16 cellular contexts compared by ENCODE assay signal in the genomic region with DNA sequence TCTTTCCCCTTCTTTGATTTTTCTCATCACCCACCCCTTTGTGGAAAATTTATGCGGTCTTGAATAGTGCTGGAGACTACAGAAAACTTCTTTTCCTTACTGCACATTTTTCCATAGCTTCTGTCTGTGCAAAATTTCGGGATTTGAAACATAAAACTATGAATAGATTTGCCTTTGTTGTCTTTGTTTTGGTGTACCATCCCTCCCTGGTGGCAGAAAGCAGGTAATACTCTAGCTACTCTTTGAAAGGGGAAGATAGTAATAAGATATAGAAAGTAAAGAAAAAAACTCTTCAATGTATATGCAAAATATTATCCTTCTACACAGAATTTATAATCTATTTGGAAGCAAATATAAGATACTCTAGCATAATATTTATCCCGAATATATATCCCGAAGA.
DNase-seq lines count a peak whose midpoint lies in the region; ATAC-seq and TF ChIP-seq lines count a peak whose summit lies in the region.
"Had no signal": no experiment of that assay in that cellular context is flagged by ENCODE, and none has a peak within 500 bp of the region (broad histone marks: within the 10 kb centered on the region; RNA-seq: fewer than 3 reads in every experiment).

No MANE protein-coding gene starts in this region.

- DNase-seq in fibroblast of pulmonary artery (ENCODE audit: low read depth) (peak; percentile 55), omental fat pad (ENCODE audit: low spot score) (no peak), activated gamma-delta T cell treated with Interleukin-2 at 50 U/mL for 16 hours (no peak)
- DNase-seq in stimulated activated naive CD4-positive, alpha-beta T cell (lab: John Stamatoyannopoulos, UW), result no peak
- DNase-seq: activated CD4-positive, CD25-positive, alpha-beta regulatory T cell; activated naive CD8-positive, alpha-beta T cell treated with anti-CD3 and anti-CD28 coated beads, Interleukin-2, amount 50 U/mL, for 24 hours; activated T-cell treated with anti-CD3 and anti-CD28 coated beads for 4 hours; NCI-H2081 treated with DMSO at 0.1 percent for 48 hours; psoas muscle; stimulated activated CD4-positive, alpha-beta T cell treated with anti-CD3 and anti-CD28 coated beads, Interleukin-2, amount 100 ng/mL, for 24 hours had no signal

- no peaks in the 10 kb centered on the region for H3K4me1 ChIP-seq in OCI-LY3 (ENCODE audit: low read length)
- H3K4me1 ChIP-seq: psoas muscle, vagina had no signal

- H3K27ac ChIP-seq in 22Rv1, result no peak overlapping the region
- H3K27ac ChIP-seq in OCI-LY3 (ENCODE audit: low read length), result no peak overlapping the region
- H3K27ac ChIP-seq: psoas muscle, vagina had no signal

- TF ChIP-seq CTCF in 22Rv1 (IDR thresholded peaks at IDR 0.05), result peak; percentile 6; the same call in 1 of the 2 replicates
- peak; percentile 36; the same call in 2 of the 3 replicates for TF ChIP-seq CTCF in GM12872 (IDR thresholded peaks at IDR 0.05; ENCODE audit: insufficient read depth, low read depth, low read length)
- peak; percentile 41 for TF ChIP-seq CTCF in OCI-LY3 (IDR thresholded peaks at IDR 0.05; ENCODE audit: low read depth, low read length)
- TF ChIP-seq CTCF in fibroblast of pulmonary artery (IDR thresholded peaks at IDR 0.05; ENCODE audit: low read length, missing control alignments), result peak; percentile 62
- no peak for TF ChIP-seq CTCF in omental fat pad (IDR thresholded peaks at IDR 0.05)

- no peak overlapping the region for H3K9ac ChIP-seq in OCI-LY3 (ENCODE audit: low read length)

- H4K20me1 ChIP-seq in OCI-LY3 (ENCODE audit: insufficient read depth, low read length), result no peaks in the 10 kb centered on the region

- ATAC-seq in omental fat pad (ENCODE audit: low FRiP score), result no peak
- no peak for ATAC-seq in activated CD4-positive, CD25-positive, alpha-beta regulatory T cell treated with anti-CD3 and anti-CD28 coated beads, Interleukin-2, amount 50 U/mL, for 24 hours
- ATAC-seq: activated naive CD8-positive, alpha-beta T cell treated with anti-CD3 and anti-CD28 coated beads, Interleukin-2, amount 50 U/mL, for 24 hours; K562; psoas muscle had no signal

- H3K79me2 ChIP-seq in OCI-LY3 (ENCODE audit: low read length), result no peaks in the 10 kb centered on the region

- H3K4me3 ChIP-seq in OCI-LY3 (ENCODE audit: low read length) (no peak overlapping the region), fibroblast of pulmonary artery (replicated peaks; ENCODE audit: low read depth, low read length) (no peak overlapping the region)
- H3K4me3 ChIP-seq: K562, psoas muscle, vagina had no signal

- no peak overlapping the region for H3K4me2 ChIP-seq in OCI-LY3 (ENCODE audit: low read length)

- H2AFZ ChIP-seq in OCI-LY3 (ENCODE audit: low read depth, low read length), result no peak overlapping the region

- H3K27me3 ChIP-seq in OCI-LY3 (ENCODE audit: low read depth, low read length), result no peaks in the 10 kb centered on the region
- H3K27me3 ChIP-seq: vagina had no signal

- no peaks in the 10 kb centered on the region for H3K9me3 ChIP-seq in OCI-LY3 (ENCODE audit: insufficient read depth, low read length)
- H3K9me3 ChIP-seq: psoas muscle, vagina had no signal

- no peaks in the 10 kb centered on the region for H3K36me3 ChIP-seq in OCI-LY3 (replicated peaks; ENCODE audit: low read depth, low read length)
- H3K36me3 ChIP-seq: vagina had no signal

Comparison
In these comparisons a context has a peak if more than half of its experiments do, and no peak if none do; other contexts are left out.
1. CTCF ChIP-seq: peak in 22Rv1 (single experiment), GM12872 (single experiment), OCI-LY3 (single experiment) and fibroblast of pulmonary artery (single experiment); none in omental fat pad (0 of 3).